Comparison of ENCODE assay signal across 1 cellular context in the genomic region with DNA sequence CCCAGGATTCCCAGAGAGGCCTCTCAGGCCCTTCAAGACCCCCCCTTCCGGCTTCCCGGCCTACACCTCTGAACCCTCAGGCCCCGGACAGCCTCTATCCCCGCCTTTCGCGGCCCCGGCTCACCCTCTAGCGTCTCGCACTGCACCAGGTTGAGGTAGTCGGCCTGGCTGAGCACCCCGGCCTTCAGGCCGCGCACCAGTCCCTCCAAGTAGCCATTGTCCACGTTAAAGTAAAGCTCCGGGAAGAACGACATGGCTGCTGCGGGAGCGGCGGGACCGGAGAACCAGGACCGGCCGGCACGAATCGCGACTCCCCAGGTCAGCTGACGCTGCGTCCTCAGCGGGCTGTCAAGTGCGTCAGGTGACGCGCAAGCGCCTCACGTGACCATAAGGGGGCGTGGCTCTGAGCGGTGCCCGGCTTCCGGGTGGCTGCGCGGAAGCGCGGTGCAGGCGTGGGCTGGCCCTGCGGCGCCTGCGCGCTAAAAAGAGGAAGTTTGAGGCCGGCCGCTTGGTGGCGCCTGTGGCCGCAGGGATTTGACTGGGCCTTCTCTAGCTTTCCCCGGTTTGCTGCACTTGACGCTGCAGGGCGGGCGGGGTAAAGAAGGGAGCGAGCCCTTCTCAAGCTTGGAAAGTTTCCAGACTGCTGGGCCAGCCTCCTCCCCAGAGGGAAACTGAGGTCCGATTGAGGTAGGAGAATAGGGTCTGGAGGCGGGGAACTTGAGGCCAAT.
A peak's percentile ranks its signal among the peaks of the same experiment; 100 is the strongest.
TF ChIP-seq lines count a peak whose summit lies in the region.

A gene (minus strand): TSS at position 325 of the 728 bp plus-strand sequence. CDS start 71 bp downstream, at position 254.

TF ChIP-seq in HepG2, 621 proteins besides CTCF, POLR2A, EP300 and RAD21 (continued from another document and continues in another):
- TF ChIP-seq, protein P1, sequence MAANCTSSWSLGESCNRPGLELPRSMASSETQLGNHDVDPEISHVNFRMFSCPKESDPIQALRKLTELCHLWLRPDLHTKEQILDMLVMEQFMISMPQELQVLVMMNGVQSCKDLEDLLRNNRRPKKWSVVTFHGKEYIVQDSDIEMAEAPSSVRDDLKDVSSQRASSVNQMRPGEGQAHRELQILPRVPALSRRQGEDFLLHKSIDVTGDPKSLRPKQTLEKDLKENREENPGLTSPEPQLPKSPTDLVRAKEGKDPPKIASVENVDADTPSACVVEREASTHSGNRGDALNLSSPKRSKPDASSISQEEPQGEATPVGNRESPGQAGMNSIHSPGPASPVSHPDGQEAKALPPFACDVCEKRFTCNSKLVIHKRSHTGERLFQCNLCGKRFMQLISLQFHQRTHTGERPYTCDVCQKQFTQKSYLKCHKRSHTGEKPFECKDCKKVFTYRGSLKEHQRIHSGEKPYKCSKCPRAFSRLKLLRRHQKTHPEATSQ (CRISPR knock-in tag; IDR thresholded peaks at IDR 0.05; ENCODE audit: borderline replicate concordance): peak; percentile 95
- TF ChIP-seq, protein P2, sequence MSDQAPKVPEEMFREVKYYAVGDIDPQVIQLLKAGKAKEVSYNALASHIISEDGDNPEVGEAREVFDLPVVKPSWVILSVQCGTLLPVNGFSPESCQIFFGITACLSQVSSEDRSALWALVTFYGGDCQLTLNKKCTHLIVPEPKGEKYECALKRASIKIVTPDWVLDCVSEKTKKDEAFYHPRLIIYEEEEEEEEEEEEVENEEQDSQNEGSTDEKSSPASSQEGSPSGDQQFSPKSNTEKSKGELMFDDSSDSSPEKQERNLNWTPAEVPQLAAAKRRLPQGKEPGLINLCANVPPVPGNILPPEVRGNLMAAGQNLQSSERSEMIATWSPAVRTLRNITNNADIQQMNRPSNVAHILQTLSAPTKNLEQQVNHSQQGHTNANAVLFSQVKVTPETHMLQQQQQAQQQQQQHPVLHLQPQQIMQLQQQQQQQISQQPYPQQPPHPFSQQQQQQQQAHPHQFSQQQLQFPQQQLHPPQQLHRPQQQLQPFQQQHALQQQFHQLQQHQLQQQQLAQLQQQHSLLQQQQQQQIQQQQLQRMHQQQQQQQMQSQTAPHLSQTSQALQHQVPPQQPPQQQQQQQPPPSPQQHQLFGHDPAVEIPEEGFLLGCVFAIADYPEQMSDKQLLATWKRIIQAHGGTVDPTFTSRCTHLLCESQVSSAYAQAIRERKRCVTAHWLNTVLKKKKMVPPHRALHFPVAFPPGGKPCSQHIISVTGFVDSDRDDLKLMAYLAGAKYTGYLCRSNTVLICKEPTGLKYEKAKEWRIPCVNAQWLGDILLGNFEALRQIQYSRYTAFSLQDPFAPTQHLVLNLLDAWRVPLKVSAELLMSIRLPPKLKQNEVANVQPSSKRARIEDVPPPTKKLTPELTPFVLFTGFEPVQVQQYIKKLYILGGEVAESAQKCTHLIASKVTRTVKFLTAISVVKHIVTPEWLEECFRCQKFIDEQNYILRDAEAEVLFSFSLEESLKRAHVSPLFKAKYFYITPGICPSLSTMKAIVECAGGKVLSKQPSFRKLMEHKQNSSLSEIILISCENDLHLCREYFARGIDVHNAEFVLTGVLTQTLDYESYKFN (CRISPR knock-in tag; conservative IDR thresholded peaks at IDR 0.05): no peak; the same call in none of the 2 replicates
- TF ChIP-seq, protein P3, sequence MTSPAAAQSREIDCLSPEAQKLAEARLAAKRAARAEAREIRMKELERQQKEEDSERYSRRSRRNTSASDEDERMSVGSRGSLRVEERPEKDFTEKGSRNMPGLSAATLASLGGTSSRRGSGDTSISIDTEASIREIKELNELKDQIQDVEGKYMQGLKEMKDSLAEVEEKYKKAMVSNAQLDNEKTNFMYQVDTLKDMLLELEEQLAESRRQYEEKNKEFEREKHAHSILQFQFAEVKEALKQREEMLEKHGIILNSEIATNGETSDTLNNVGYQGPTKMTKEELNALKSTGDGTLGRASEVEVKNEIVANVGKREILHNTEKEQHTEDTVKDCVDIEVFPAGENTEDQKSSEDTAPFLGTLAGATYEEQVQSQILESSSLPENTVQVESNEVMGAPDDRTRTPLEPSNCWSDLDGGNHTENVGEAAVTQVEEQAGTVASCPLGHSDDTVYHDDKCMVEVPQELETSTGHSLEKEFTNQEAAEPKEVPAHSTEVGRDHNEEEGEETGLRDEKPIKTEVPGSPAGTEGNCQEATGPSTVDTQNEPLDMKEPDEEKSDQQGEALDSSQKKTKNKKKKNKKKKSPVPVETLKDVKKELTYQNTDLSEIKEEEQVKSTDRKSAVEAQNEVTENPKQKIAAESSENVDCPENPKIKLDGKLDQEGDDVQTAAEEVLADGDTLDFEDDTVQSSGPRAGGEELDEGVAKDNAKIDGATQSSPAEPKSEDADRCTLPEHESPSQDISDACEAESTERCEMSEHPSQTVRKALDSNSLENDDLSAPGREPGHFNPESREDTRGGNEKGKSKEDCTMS (CRISPR knock-in tag; conservative IDR thresholded peaks at IDR 0.05): no peak
- peak; percentile 95 for TF ChIP-seq KMT2A (CRISPR knock-in tag; IDR thresholded peaks at IDR 0.05)
- TF ChIP-seq CBFB (CRISPR knock-in tag; IDR thresholded peaks at IDR 0.05): peak; percentile 85
- no peak for TF ChIP-seq ZNF878 (CRISPR knock-in tag; IDR thresholded peaks at IDR 0.05)
- peak; percentile 76 for TF ChIP-seq SIX4 (CRISPR knock-in tag; IDR thresholded peaks at IDR 0.05)
- TF ChIP-seq, protein P4, sequence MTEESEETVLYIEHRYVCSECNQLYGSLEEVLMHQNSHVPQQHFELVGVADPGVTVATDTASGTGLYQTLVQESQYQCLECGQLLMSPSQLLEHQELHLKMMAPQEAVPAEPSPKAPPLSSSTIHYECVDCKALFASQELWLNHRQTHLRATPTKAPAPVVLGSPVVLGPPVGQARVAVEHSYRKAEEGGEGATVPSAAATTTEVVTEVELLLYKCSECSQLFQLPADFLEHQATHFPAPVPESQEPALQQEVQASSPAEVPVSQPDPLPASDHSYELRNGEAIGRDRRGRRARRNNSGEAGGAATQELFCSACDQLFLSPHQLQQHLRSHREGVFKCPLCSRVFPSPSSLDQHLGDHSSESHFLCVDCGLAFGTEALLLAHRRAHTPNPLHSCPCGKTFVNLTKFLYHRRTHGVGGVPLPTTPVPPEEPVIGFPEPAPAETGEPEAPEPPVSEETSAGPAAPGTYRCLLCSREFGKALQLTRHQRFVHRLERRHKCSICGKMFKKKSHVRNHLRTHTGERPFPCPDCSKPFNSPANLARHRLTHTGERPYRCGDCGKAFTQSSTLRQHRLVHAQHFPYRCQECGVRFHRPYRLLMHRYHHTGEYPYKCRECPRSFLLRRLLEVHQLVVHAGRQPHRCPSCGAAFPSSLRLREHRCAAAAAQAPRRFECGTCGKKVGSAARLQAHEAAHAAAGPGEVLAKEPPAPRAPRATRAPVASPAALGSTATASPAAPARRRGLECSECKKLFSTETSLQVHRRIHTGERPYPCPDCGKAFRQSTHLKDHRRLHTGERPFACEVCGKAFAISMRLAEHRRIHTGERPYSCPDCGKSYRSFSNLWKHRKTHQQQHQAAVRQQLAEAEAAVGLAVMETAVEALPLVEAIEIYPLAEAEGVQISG (CRISPR knock-in tag; IDR thresholded peaks at IDR 0.05): peak; percentile 92
- TF ChIP-seq RNF2 (conservative IDR thresholded peaks at IDR 0.05; ENCODE audit: low read depth): 0 out of 2 replicates have a peak, but pooled peaks have one; percentile 41
- TF ChIP-seq, protein P5, sequence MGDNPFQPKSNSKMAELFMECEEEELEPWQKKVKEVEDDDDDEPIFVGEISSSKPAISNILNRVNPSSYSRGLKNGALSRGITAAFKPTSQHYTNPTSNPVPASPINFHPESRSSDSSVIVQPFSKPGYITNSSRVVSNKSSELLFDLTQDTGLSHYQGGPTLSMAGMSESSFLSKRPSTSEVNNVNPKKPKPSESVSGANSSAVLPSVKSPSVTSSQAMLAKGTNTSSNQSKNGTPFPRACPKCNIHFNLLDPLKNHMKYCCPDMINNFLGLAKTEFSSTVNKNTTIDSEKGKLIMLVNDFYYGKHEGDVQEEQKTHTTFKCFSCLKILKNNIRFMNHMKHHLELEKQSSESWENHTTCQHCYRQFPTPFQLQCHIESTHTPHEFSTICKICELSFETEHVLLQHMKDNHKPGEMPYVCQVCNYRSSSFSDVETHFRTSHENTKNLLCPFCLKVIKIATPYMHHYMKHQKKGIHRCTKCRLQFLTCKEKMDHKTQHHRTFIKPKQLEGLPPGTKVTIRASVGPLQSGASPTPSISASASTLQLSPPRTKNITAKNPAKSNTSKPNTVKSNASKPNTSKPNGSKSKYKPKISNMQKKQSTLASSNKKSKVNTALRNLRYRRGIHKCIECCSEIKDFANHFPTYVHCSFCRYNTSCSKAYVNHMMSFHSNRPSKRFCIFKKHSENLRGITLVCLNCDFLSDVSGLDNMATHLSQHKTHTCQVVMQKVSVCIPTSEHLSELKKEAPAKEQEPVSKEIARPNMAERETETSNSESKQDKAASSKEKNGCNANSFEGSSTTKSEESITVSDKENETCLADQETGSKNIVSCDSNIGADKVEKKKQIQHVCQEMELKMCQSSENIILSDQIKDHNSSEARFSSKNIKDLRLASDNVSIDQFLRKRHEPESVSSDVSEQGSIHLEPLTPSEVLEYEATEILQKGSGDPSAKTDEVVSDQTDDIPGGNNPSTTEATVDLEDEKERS (CRISPR knock-in tag; IDR thresholded peaks at IDR 0.05): no peak
- TF ChIP-seq ZNF317 (CRISPR knock-in tag; IDR thresholded peaks at IDR 0.05): peak; percentile 12; the same call in 1 of the 2 replicates
- TF ChIP-seq AHR (CRISPR knock-in tag; IDR thresholded peaks at IDR 0.05): 0 out of 2 replicates have a peak, but pooled peaks have one; percentile 30
- TF ChIP-seq MYNN (CRISPR knock-in tag; IDR thresholded peaks at IDR 0.05; ENCODE audit: low read depth): peak; percentile 81; the same call in 1 of the 2 replicates
- peak; percentile 92 for TF ChIP-seq ZSCAN9 (CRISPR knock-in tag; IDR thresholded peaks at IDR 0.05; ENCODE audit: borderline replicate concordance)
- TF ChIP-seq ZNF20 (CRISPR knock-in tag; IDR thresholded peaks at IDR 0.05): no peak
- TF ChIP-seq, protein P6, sequence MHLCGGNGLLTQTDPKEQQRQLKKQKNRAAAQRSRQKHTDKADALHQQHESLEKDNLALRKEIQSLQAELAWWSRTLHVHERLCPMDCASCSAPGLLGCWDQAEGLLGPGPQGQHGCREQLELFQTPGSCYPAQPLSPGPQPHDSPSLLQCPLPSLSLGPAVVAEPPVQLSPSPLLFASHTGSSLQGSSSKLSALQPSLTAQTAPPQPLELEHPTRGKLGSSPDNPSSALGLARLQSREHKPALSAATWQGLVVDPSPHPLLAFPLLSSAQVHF (CRISPR knock-in tag; IDR thresholded peaks at IDR 0.05): peak; percentile 70; the same call in 1 of the 2 replicates
- peak; percentile 75 for TF ChIP-seq MED1 (CRISPR knock-in tag; IDR thresholded peaks at IDR 0.05)
- peak; percentile 86 for TF ChIP-seq ZNF556 (CRISPR knock-in tag; IDR thresholded peaks at IDR 0.05; ENCODE audit: borderline replicate concordance)
- TF ChIP-seq LCORL (IDR thresholded peaks at IDR 0.05): no peak
- peak; percentile 85 for TF ChIP-seq LCORL (CRISPR knock-in tag; IDR thresholded peaks at IDR 0.05)
- no peak for TF ChIP-seq ARNT (IDR thresholded peaks at IDR 0.05)
- TF ChIP-seq CCAR2 (optimal IDR thresholded peaks at IDR 0.05; ENCODE audit: low read depth, low read length): peak; percentile 88
- TF ChIP-seq, protein P7, sequence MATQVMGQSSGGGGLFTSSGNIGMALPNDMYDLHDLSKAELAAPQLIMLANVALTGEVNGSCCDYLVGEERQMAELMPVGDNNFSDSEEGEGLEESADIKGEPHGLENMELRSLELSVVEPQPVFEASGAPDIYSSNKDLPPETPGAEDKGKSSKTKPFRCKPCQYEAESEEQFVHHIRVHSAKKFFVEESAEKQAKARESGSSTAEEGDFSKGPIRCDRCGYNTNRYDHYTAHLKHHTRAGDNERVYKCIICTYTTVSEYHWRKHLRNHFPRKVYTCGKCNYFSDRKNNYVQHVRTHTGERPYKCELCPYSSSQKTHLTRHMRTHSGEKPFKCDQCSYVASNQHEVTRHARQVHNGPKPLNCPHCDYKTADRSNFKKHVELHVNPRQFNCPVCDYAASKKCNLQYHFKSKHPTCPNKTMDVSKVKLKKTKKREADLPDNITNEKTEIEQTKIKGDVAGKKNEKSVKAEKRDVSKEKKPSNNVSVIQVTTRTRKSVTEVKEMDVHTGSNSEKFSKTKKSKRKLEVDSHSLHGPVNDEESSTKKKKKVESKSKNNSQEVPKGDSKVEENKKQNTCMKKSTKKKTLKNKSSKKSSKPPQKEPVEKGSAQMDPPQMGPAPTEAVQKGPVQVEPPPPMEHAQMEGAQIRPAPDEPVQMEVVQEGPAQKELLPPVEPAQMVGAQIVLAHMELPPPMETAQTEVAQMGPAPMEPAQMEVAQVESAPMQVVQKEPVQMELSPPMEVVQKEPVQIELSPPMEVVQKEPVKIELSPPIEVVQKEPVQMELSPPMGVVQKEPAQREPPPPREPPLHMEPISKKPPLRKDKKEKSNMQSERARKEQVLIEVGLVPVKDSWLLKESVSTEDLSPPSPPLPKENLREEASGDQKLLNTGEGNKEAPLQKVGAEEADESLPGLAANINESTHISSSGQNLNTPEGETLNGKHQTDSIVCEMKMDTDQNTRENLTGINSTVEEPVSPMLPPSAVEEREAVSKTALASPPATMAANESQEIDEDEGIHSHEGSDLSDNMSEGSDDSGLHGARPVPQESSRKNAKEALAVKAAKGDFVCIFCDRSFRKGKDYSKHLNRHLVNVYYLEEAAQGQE (IDR thresholded peaks at IDR 0.05; ENCODE audit: borderline replicate concordance in 1 of 2, low read depth in 1 of 2, low read length in 2 of 2): peak in 1 of 2 experiments; percentile 54; a peak in 1 of 4 replicates
- TF ChIP-seq, protein P8, sequence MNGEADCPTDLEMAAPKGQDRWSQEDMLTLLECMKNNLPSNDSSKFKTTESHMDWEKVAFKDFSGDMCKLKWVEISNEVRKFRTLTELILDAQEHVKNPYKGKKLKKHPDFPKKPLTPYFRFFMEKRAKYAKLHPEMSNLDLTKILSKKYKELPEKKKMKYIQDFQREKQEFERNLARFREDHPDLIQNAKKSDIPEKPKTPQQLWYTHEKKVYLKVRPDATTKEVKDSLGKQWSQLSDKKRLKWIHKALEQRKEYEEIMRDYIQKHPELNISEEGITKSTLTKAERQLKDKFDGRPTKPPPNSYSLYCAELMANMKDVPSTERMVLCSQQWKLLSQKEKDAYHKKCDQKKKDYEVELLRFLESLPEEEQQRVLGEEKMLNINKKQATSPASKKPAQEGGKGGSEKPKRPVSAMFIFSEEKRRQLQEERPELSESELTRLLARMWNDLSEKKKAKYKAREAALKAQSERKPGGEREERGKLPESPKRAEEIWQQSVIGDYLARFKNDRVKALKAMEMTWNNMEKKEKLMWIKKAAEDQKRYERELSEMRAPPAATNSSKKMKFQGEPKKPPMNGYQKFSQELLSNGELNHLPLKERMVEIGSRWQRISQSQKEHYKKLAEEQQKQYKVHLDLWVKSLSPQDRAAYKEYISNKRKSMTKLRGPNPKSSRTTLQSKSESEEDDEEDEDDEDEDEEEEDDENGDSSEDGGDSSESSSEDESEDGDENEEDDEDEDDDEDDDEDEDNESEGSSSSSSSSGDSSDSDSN (CRISPR knock-in tag; IDR thresholded peaks at IDR 0.05): peak; percentile 96
- TF ChIP-seq NR2F6 (IDR thresholded peaks at IDR 0.05): no peak
- TF ChIP-seq NR2F6 (CRISPR knock-in tag; IDR thresholded peaks at IDR 0.05): peak; percentile 44; the same call in 1 of the 2 replicates
- TF ChIP-seq MTA3 (CRISPR knock-in tag; IDR thresholded peaks at IDR 0.05): 0 out of 2 replicates have a peak, but pooled peaks have one; percentile 43
- TF ChIP-seq, protein P9, sequence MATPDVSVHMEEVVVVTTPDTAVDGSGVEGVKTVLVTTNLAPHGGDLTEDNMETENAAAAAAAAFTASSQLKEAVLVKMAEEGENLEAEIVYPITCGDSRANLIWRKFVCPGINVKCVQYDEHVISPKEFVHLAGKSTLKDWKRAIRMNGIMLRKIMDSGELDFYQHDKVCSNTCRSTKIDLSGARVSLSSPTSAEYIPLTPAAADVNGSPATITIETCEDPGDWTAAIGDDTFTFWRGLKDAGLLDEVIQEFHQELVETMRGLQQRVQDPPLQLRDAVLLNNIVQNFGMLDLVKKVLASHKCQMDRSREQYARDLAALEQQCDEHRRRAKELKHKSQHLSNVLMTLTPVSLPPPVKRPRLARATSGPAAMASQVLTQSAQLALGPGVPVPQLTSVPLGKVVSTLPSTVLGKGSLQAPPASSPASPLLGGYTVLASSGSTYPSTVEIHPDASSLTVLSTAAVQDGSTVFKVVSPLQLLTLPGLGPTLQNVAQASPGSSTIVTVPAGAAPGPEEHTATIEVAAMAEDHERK (CRISPR knock-in tag; IDR thresholded peaks at IDR 0.05; ENCODE audit: low read depth): peak; percentile 88
